In the genomic region with DNA sequence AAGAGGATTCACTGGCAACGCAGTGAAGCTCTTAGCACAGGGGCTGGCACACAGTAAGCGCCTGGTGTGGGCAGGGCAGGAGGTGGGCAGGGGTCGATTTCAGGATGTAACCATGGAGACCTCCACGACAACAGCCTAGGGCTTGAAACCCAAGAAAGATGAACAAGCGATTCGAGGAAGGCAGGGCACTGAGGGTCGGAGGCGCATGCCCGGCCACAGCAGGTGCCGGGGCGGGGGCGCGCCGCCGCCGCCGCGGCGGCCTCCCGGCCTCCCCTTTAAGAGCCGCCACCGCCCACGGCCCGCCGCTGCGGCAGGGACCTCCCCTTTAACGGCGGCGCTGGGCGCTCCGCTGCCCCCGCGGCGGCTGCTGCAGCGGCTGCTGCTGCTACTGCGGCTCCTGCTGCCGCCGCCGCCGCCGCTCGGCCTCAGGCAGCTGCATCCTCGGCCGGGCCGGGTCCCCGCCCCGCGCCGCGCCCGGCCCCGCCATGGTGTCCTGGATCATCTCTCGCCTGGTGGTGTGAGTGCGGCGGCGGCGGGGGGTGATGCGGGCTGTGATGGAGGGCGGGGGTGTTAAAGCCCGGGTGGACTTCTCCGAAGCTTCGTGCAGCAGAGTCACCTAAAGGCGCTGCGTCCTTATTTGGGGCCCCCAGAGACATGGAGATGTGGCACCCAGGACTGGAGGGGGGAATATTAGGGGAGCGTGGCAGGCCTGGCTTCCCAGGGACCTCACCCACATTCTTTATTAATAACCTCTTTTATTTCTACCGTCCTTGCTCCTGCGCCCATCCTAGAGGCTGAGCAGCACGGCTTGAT, we compare ENCODE assay signal across 1 cellular context.
TF ChIP-seq lines count a peak whose summit lies in the region.

A gene with protein sequence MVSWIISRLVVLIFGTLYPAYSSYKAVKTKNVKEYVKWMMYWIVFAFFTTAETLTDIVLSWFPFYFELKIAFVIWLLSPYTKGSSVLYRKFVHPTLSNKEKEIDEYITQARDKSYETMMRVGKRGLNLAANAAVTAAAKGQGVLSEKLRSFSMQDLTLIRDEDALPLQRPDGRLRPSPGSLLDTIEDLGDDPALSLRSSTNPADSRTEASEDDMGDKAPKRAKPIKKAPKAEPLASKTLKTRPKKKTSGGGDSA (plus strand): TSS at position 334 of the 813 bp plus-strand sequence. CDS start 152 bp downstream, at position 486.

TF ChIP-seq in HCT116, 20 proteins besides CTCF, POLR2A, EP300 and RAD21 (continued from another document):
- TF ChIP-seq, protein P1, sequence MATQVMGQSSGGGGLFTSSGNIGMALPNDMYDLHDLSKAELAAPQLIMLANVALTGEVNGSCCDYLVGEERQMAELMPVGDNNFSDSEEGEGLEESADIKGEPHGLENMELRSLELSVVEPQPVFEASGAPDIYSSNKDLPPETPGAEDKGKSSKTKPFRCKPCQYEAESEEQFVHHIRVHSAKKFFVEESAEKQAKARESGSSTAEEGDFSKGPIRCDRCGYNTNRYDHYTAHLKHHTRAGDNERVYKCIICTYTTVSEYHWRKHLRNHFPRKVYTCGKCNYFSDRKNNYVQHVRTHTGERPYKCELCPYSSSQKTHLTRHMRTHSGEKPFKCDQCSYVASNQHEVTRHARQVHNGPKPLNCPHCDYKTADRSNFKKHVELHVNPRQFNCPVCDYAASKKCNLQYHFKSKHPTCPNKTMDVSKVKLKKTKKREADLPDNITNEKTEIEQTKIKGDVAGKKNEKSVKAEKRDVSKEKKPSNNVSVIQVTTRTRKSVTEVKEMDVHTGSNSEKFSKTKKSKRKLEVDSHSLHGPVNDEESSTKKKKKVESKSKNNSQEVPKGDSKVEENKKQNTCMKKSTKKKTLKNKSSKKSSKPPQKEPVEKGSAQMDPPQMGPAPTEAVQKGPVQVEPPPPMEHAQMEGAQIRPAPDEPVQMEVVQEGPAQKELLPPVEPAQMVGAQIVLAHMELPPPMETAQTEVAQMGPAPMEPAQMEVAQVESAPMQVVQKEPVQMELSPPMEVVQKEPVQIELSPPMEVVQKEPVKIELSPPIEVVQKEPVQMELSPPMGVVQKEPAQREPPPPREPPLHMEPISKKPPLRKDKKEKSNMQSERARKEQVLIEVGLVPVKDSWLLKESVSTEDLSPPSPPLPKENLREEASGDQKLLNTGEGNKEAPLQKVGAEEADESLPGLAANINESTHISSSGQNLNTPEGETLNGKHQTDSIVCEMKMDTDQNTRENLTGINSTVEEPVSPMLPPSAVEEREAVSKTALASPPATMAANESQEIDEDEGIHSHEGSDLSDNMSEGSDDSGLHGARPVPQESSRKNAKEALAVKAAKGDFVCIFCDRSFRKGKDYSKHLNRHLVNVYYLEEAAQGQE (IDR thresholded peaks at IDR 0.05; ENCODE audit: low read depth) = no peak
- no peak for TF ChIP-seq ZNF274 (IDR thresholded peaks at IDR 0.05; ENCODE audit: low read depth, low read length)
- TF ChIP-seq, protein P2, sequence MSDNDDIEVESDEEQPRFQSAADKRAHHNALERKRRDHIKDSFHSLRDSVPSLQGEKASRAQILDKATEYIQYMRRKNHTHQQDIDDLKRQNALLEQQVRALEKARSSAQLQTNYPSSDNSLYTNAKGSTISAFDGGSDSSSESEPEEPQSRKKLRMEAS (IDR thresholded peaks at IDR 0.05) = no peak
- TF ChIP-seq, protein P3, sequence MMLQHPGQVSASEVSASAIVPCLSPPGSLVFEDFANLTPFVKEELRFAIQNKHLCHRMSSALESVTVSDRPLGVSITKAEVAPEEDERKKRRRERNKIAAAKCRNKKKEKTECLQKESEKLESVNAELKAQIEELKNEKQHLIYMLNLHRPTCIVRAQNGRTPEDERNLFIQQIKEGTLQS (IDR thresholded peaks at IDR 0.05) = no peak
